8 cellular contexts compared by ENCODE assay signal in the genomic region with DNA sequence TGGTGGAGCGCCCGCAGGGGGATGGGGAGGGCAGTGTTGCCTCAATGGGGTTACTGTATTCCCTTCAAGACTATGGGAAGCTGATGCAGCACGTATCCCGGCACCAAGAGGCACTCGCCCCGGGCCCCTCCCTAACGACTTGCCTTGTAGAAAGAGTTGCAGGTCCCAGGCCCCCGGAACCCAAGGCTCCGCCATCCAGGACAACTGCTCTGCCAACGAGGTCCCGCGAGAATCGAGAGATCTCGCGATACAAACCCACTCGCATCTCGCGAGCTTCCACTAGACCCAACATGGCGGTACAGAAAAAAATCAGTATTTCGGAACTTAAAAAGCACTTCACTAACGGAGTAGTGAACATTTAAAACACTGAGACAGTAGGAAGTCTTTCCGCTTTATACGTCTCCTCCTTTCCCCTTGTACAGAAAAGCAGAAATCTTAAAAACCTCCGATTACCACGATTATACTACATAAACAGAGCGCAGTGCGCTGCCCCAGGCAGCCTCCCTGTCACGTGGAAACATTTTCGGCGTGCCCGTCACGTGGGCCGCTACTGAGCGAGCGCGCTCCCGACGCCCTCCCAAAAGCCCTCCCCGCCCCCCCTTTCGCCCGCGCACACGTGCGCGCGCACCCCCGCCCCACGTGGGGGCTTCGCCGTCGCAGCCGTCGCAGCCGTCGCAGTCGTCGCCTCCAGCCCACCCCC. TPM values are rescaled to one million over a fixed set of nuclear protein-coding genes. Genes with fewer than 3 reads are reported as not detected.
A peak's percentile ranks its signal among the peaks of the same experiment; 100 is the strongest.
DNase-seq lines count a peak whose midpoint lies in the region; ATAC-seq and TF ChIP-seq lines count a peak whose summit lies in the region.

Gene ZZZ3 (minus strand): TSS at position 217 of the 700 bp plus-strand sequence. CDS start 49,304 bp downstream, outside the sequence.

- DNase-seq in Ammon's horn (ENCODE audit: low spot score): peak; percentile 92
- DNase-seq in NCI-H510A treated with DMSO at 0.1 percent for 48 hours (lab: John Stamatoyannopoulos, UW): peak; percentile 90
- peak; percentile 96 for DNase-seq in activated CD4-positive, alpha-beta T cell treated with anti-CD3 and anti-CD28 coated beads for 36 hours
- peak; percentile 97 for DNase-seq in choroid plexus epithelial cell (ENCODE audit: low read depth)
- peak; percentile 93 for DNase-seq in kidney tubule cell (ENCODE audit: low spot score)
- DNase-seq in stimulated activated CD4-positive, alpha-beta T cell treated with anti-CD3 and anti-CD28 coated beads, Interleukin-1b, Interleukin-23, amount 100 ng/mL, for 24 hours (ENCODE audit: low read depth in 4 of 4, low spot score in 1 of 4): peak; percentile 59 to 87 (median 79)

- ATAC-seq in HG03439 (IDR thresholded peaks at IDR 0.05; ENCODE audit: unreplicated experiment): peak; percentile 76
- peak; percentile 77 for ATAC-seq in activated CD4-positive, alpha-beta T cell treated with anti-CD3 and anti-CD28 coated beads for 36 hours

- peaks cover 39% of the 10 kb centered on the region for H3K4me1 Mint-ChIP-seq in activated CD4-positive, alpha-beta T cell treated with anti-CD3 and anti-CD28 coated beads for 36 hours

- CTCF ChIA-PET in activated CD4-positive, alpha-beta T cell treated with anti-CD3 and anti-CD28 coated beads for 36 hours (lab: Charles Lee): interaction anchor here (0.7 to 2.0 kb wide), 7 partner anchors 10 to 303 kb away, joined by 3 to 8 read pairs (median 4); no protein-coding TSS in a partner anchor

- peak; percentile 1 for TF ChIP-seq CTCF in choroid plexus epithelial cell (conservative IDR thresholded peaks at IDR 0.05; ENCODE audit: low read depth, low read length)

- POLR2A ChIA-PET in activated CD4-positive, alpha-beta T cell treated with anti-CD3 and anti-CD28 coated beads for 36 hours (lab: Charles Lee): interaction anchor here (0.6 to 1.8 kb wide), 6 partner anchors 10 to 322 kb away, joined by 3 to 16 read pairs (median 3); partner anchors contain the start of genes DNAJB4 and MIGA1

- TF ChIP-seq POLR2A in GM19193 (IDR thresholded peaks at IDR 0.05; ENCODE audit: extremely low read depth, insufficient read depth, insufficient read length): peak; percentile 74

- H3K4me3 Mint-ChIP-seq in activated CD4-positive, alpha-beta T cell treated with anti-CD3 and anti-CD28 coated beads for 36 hours: peak within 1 kb of the TSS; percentile 98

- H3K36me3 Mint-ChIP-seq in activated CD4-positive, alpha-beta T cell treated with anti-CD3 and anti-CD28 coated beads for 36 hours (ENCODE audit: low read depth): peaks cover 3% of the 10 kb centered on the region

- H3K27ac Mint-ChIP-seq in activated CD4-positive, alpha-beta T cell treated with anti-CD3 and anti-CD28 coated beads for 36 hours: peak within 1 kb of the TSS; percentile 95

- no peaks in the 10 kb centered on the region for H3K9me3 Mint-ChIP-seq in activated CD4-positive, alpha-beta T cell treated with anti-CD3 and anti-CD28 coated beads for 36 hours (ENCODE audit: low read depth)

- no peaks in the 10 kb centered on the region for H3K27me3 Mint-ChIP-seq in activated CD4-positive, alpha-beta T cell treated with anti-CD3 and anti-CD28 coated beads for 36 hours

- peak within 1 kb of the TSS; percentile 94 for H3K4me3 ChIP-seq in choroid plexus epithelial cell (ENCODE audit: low read depth, low read length)

- intact Hi-C loops in activated CD4-positive, alpha-beta T cell treated with anti-CD3 and anti-CD28 coated beads for 36 hours (cut with DNase I, micrococcal nuclease): loop anchor here (1.0 to 10.0 kb wide), 17 partner anchors 76 to 1895 kb away; partner anchors contain the start of genes AK5 (in 2 of the 2), FUBP1 (in 2 of the 2), MIGA1 (in 2 of the 2) and PIGK (in 2 of the 2)

RNA-seq across cellular contexts. Expression of gene ZZZ3, which starts in this region (rescaled TPM):
- 10 to 100 TPM; 40.2 to 40.5 TPM for total RNA-seq in activated CD4-positive, alpha-beta T cell treated with anti-CD3 and anti-CD28 coated beads for 36 hours

Comparison
In these comparisons a context has a peak if more than half of its experiments do, and no peak if none do; other contexts are left out.
1. Peak in every context shown above with its lines: DNase-seq, ATAC-seq and H3K4me3 ChIP-seq.